In the genomic region with DNA sequence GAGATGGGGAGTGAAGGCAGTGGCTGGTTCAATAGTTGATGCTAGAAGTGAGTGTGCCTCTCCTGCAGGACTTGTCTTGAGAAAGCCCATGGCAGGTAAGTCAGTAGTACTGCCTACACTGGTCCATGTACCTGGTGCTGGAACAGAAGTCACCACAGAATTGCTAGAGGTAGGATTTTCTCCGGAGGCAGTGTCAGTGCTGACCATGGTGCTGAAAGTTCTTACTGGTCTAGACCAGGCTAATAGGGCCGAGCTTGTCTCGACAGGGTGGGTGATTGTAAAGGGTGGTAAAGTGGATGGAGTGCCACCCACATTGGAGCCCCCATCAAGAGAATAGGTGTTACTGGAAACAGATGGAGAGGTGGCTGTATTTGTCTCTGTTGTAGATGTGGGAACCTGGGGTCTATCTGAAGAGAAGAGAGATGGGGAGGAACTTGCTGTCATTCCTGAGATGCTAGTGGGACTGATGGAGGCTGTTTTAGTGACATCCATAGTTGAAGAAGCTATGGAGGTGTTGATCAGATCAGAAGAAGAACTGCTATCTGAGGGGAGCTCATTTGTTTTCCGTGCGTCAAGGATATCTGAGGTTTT, we compare ENCODE assay signal across 16 cellular contexts. TPM values are rescaled to one million over a fixed set of nuclear protein-coding genes. Genes with fewer than 3 reads are reported as not detected.
DNase-seq lines count a peak whose midpoint lies in the region; ATAC-seq and TF ChIP-seq lines count a peak whose summit lies in the region.
"Had no signal": no experiment of that assay in that cellular context is flagged by ENCODE, and none has a peak within 500 bp of the region (broad histone marks: within the 10 kb centered on the region; RNA-seq: fewer than 3 reads in every experiment).

No MANE protein-coding gene starts in this region.

- no peak overlapping the region for H3K27ac Mint-ChIP-seq in chondrocyte (ENCODE audit: unreplicated experiment)

- H3K4me2 ChIP-seq in hepatocyte, result no peak overlapping the region

- H3K4me3 ChIP-seq in hepatocyte, result no peak overlapping the region

- H3K27me3 Mint-ChIP-seq in chondrocyte (ENCODE audit: low read depth), result no peaks in the 10 kb centered on the region

- no peaks in the 10 kb centered on the region for H3K36me3 Mint-ChIP-seq in chondrocyte (ENCODE audit: low read depth)

- peaks cover 27% of the 10 kb centered on the region for H3K9me3 Mint-ChIP-seq in chondrocyte (ENCODE audit: low read depth)

- no peaks in the 10 kb centered on the region for H3K4me1 ChIP-seq in hepatocyte (ENCODE audit: insufficient read depth)
- H3K4me1 ChIP-seq: foreskin keratinocyte had no signal

- H2AFZ ChIP-seq in hepatocyte, result no peak overlapping the region

- no peaks in the 10 kb centered on the region for H3K79me2 ChIP-seq in hepatocyte

- no peaks in the 10 kb centered on the region for H3K27me3 ChIP-seq in hepatocyte
- H3K27me3 ChIP-seq: foreskin keratinocyte had no signal

- DNase-seq in AG08396 (ENCODE audit: low spot score) (peak; percentile 7), HK-2 (ENCODE audit: unreplicated experiment) (peak; percentile 13), RPMI8226 (peak; percentile 54), hepatocyte (ENCODE audit: low spot score) (peak; percentile 44), D341Med (ENCODE audit: low spot score) (no peak), chondrocyte (ENCODE audit: low spot score) (no peak), AG08395 (ENCODE audit: low spot score) (no peak)
- DNase-seq: activated CD8-positive, alpha-beta memory T cell treated with anti-CD3 and anti-CD28 coated beads, Interleukin-2, amount 50 U/mL, for 4 hours; CD8-positive, alpha-beta memory T cell; NCI-H2029 treated with DMSO at 0.1 percent for 48 hours had no signal

- no peak for ATAC-seq in GM19328 (IDR thresholded peaks at IDR 0.05; ENCODE audit: unreplicated experiment)
- ATAC-seq: foreskin keratinocyte, sciatic nerve had no signal

- H4K20me1 ChIP-seq in hepatocyte (ENCODE audit: insufficient read depth, poor library complexity, severe bottlenecking), result no peaks in the 10 kb centered on the region

- H3K27ac ChIP-seq in hepatocyte, result no peak overlapping the region
- H3K27ac ChIP-seq: foreskin keratinocyte had no signal

- no peaks in the 10 kb centered on the region for H3K9me3 ChIP-seq in hepatocyte (ENCODE audit: low read depth)

- no peak overlapping the region for H3K4me3 Mint-ChIP-seq in chondrocyte (ENCODE audit: unreplicated experiment)
- H3K4me3 Mint-ChIP-seq: CD8-positive, alpha-beta memory T cell had no signal

- TF ChIP-seq CTCF in hepatocyte (IDR thresholded peaks at IDR 0.05; ENCODE audit: poor library complexity) (no peak), chondrocyte (IDR thresholded peaks at IDR 0.05) (no peak)

- no peaks in the 10 kb centered on the region for H3K36me3 ChIP-seq in hepatocyte (replicated peaks; ENCODE audit: insufficient read depth, low read depth)

- no peaks in the 10 kb centered on the region for H3K4me1 Mint-ChIP-seq in chondrocyte (ENCODE audit: low read depth)
- H3K4me1 Mint-ChIP-seq: CD8-positive, alpha-beta memory T cell had no signal

- no peaks in the 10 kb centered on the region for H3K9me2 ChIP-seq in hepatocyte (replicated peaks; ENCODE audit: insufficient read depth)

- WGBS in hepatocyte (ENCODE audit: low lambda C conversion rate, missing lambda C conversion rate), result 72% methylated on average over 5 of the region's 5 CpGs

RNA-seq across cellular contexts. Expression of a gene that starts 36.6 kb away (rescaled TPM):
- total RNA-seq in hepatocyte (2.5 and 3.2 TPM in 2 replicates), chondrocyte (not detected in 3 replicates)
- 1.3 and 5.6 TPM in 2 replicates for polyA plus RNA-seq in hepatocyte
- total RNA-seq: dermis microvascular lymphatic vessel endothelial cell; foreskin keratinocyte; T-helper 2 cell treated with Interferon-gamma antibody and Interleukin-4, amounts not matched to agents 100 ng/mL and 5 ng/mL, for 36 hours had no signal
- polyA plus RNA-seq: foreskin keratinocyte, neural cell had no signal

Comparison
In these comparisons a context has a peak if more than half of its experiments do, and no peak if none do; other contexts are left out.
1. DNase-seq: peak in AG08396 (single experiment), HK-2 (single experiment), RPMI8226 (single experiment) and hepatocyte (single experiment); none in D341Med (single experiment), chondrocyte (single experiment) and AG08395 (single experiment).